Comparison of ENCODE assay signal across 16 cellular contexts in the genomic region with DNA sequence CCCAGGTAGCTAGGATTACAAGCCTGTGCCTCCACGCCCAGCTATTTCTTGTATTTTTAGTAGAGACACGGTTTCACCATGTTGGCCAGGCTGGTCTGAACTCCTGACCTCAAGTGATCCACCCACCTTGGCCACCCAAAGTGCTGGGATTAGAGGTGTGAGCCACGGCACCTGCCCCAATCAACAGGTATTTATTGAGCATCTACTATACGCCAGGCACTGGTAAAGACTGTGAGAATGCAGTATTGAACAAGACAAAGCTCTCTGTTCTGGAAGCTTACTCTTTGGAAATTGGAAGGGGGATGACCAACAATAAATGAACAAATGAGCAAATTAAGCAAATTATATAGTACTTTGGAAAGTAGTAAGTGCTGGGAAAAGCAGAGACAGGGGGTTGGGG. TPM values are rescaled to one million over a fixed set of nuclear protein-coding genes. Genes with fewer than 3 reads are reported as not detected.
DNase-seq lines count a peak whose midpoint lies in the region; ATAC-seq and TF ChIP-seq lines count a peak whose summit lies in the region.
"Had no signal": no experiment of that assay in that cellular context is flagged by ENCODE, and none has a peak within 500 bp of the region (broad histone marks: within the 10 kb centered on the region; RNA-seq: fewer than 3 reads in every experiment).

No MANE protein-coding gene starts in this region.

- H3K4me3 ChIP-seq in CD8-positive, alpha-beta T cell (ENCODE audit: low read depth, low read length): no peak overlapping the region
- no peak overlapping the region for H3K4me3 ChIP-seq in RWPE2 (ENCODE audit: severe bottlenecking)
- no peak overlapping the region for H3K4me3 ChIP-seq in esophagus squamous epithelium
- no peak overlapping the region for H3K4me3 ChIP-seq in gastrocnemius medialis

- no peak for ATAC-seq in CD8-positive, alpha-beta T cell
- ATAC-seq in RWPE2 (ENCODE audit: low read depth): no peak
- no peak for ATAC-seq in gastrocnemius medialis
- no peak for ATAC-seq in HG03460 (IDR thresholded peaks at IDR 0.05; ENCODE audit: unreplicated experiment)
- ATAC-seq in GM21825 (IDR thresholded peaks at IDR 0.05; ENCODE audit: unreplicated experiment): no peak
- ATAC-seq: activated CD4-positive, alpha-beta T cell treated with anti-CD3 and anti-CD28 coated beads for 36 hours had no signal

- no peak for DNase-seq in CD8-positive, alpha-beta T cell
- DNase-seq in RWPE2 (ENCODE audit: low spot score) (no peak), esophagus squamous epithelium (lab: John Stamatoyannopoulos, UW) (no peak), gastrocnemius medialis (no peak), amygdala (lab: John Stamatoyannopoulos, UW) (no peak), AG20443 (ENCODE audit: low spot score) (no peak)
- DNase-seq: activated CD4-positive, alpha-beta T cell treated with anti-CD3 and anti-CD28 coated beads for 36 hours; adrenal gland; DMS53; NCI-H1105; NCI-H524 treated with DMSO at 0.1 percent for 48 hours; occipital lobe; SHP77 treated with DMSO at 0.1 percent for 48 hours; stimulated activated CD4-positive, alpha-beta T cell treated with anti-CD3 and anti-CD28 coated beads, Interleukin-4, amount 100 ng/mL, for 1 hour had no signal

- H3K36me3 ChIP-seq in CD8-positive, alpha-beta T cell (ENCODE audit: insufficient read depth, low read length): no peaks in the 10 kb centered on the region
- H3K36me3 ChIP-seq in RWPE2 (ENCODE audit: low read depth) (no peaks in the 10 kb centered on the region), esophagus squamous epithelium (no peaks in the 10 kb centered on the region), gastrocnemius medialis (no peaks in the 10 kb centered on the region)
- H3K36me3 ChIP-seq: adrenal gland had no signal

- CTCF ChIA-PET in CD8-positive, alpha-beta T cell (lab: Charles Lee): interaction anchor here (0.8 to 2.1 kb wide), 7 partner anchors 21 to 198 kb away, joined by 3 to 19 read pairs (median 4); no protein-coding TSS in a partner anchor

- no peak for TF ChIP-seq CTCF in CD8-positive, alpha-beta T cell (IDR thresholded peaks at IDR 0.05)
- TF ChIP-seq CTCF in RWPE2 (IDR thresholded peaks at IDR 0.05; ENCODE audit: poor library complexity, severe bottlenecking) (no peak), esophagus squamous epithelium (IDR thresholded peaks at IDR 0.05) (no peak), gastrocnemius medialis (IDR thresholded peaks at IDR 0.05 in 4 of 5, conservative IDR thresholded peaks at IDR 0.05 in 1 of 5) (no peak)

- no peak overlapping the region for H3K27ac Mint-ChIP-seq in CD8-positive, alpha-beta T cell
- H3K27ac Mint-ChIP-seq: activated CD4-positive, alpha-beta T cell treated with anti-CD3 and anti-CD28 coated beads for 36 hours had no signal

- H3K36me3 Mint-ChIP-seq in CD8-positive, alpha-beta T cell: no peaks in the 10 kb centered on the region

- no peaks in the 10 kb centered on the region for H3K9me3 Mint-ChIP-seq in CD8-positive, alpha-beta T cell

- TF ChIP-seq POLR2A in esophagus squamous epithelium (IDR thresholded peaks at IDR 0.05) (no peak), gastrocnemius medialis (IDR thresholded peaks at IDR 0.05) (no peak)

- H3K4me1 Mint-ChIP-seq in CD8-positive, alpha-beta T cell (ENCODE audit: low read depth): peaks cover 60% of the 10 kb centered on the region

- no peaks in the 10 kb centered on the region for H3K27me3 Mint-ChIP-seq in CD8-positive, alpha-beta T cell (ENCODE audit: low read depth)
- H3K27me3 Mint-ChIP-seq: activated CD4-positive, alpha-beta T cell treated with anti-CD3 and anti-CD28 coated beads for 36 hours had no signal

- WGBS in esophagus squamous epithelium, 2 donors: 53 to 100% methylated on average over 1 to 4 of the region's 4 CpGs

- H3K4me1 ChIP-seq in CD8-positive, alpha-beta T cell (ENCODE audit: insufficient read depth, low read length): peaks cover 45% of the 10 kb centered on the region
- H3K4me1 ChIP-seq in RWPE2 (ENCODE audit: insufficient read depth, poor library complexity, severe bottlenecking): peaks cover 50% of the 10 kb centered on the region
- H3K4me1 ChIP-seq in esophagus squamous epithelium: peaks cover 29 to 88% (median 58%) of the 10 kb centered on the region in 3 donors
- peaks cover 18 to 27% of the 10 kb centered on the region in 2 donors for H3K4me1 ChIP-seq in gastrocnemius medialis

- in situ Hi-C loops in gastrocnemius medialis (cut with MboI; ENCODE audit: low sequenced_read_pairs in 4 of 4): no loop called here

- intact Hi-C loops in CD8-positive, alpha-beta T cell (cut with DNase I, micrococcal nuclease): no loop called here
- intact Hi-C loops in esophagus squamous epithelium (cut with DNase I): no loop called here
- intact Hi-C loops in gastrocnemius medialis (cut with DNase I; ENCODE audit: low total_unique reads): no loop called here

- no peaks in the 10 kb centered on the region for H3K27me3 ChIP-seq in CD8-positive, alpha-beta T cell (ENCODE audit: insufficient read depth, low read length)
- H3K27me3 ChIP-seq in RWPE2 (ENCODE audit: insufficient read depth, poor library complexity, severe bottlenecking): no peaks in the 10 kb centered on the region
- H3K27me3 ChIP-seq in esophagus squamous epithelium: no peaks in the 10 kb centered on the region
- no peaks in the 10 kb centered on the region for H3K27me3 ChIP-seq in gastrocnemius medialis
- H3K27me3 ChIP-seq: adrenal gland had no signal

- H3K4me3 Mint-ChIP-seq in CD8-positive, alpha-beta T cell: peak overlapping the region; percentile 66

- H3K27ac ChIP-seq in CD8-positive, alpha-beta T cell (ENCODE audit: low read depth, low read length): no peak overlapping the region
- H3K27ac ChIP-seq in RWPE2 (ENCODE audit: poor library complexity, severe bottlenecking) (peak overlapping the region; percentile 90), esophagus squamous epithelium (peak overlapping the region; percentile 88 to 97 (median 93)), gastrocnemius medialis (peak overlapping the region; percentile 91 to 97 (median 92))

- H3K9me3 ChIP-seq in CD8-positive, alpha-beta T cell (ENCODE audit: low read length): no peaks in the 10 kb centered on the region
- H3K9me3 ChIP-seq in RWPE2 (ENCODE audit: severe bottlenecking) (no peaks in the 10 kb centered on the region), esophagus squamous epithelium (no peaks in the 10 kb centered on the region), gastrocnemius medialis (no peaks in the 10 kb centered on the region)
- H3K9me3 ChIP-seq: adrenal gland had no signal

- POLR2A ChIA-PET in CD8-positive, alpha-beta T cell (lab: Charles Lee): interaction anchor here (0.8 to 2.5 kb wide), 3 partner anchors 24 to 34 kb away, joined by 3 to 9 read pairs (median 8); no protein-coding TSS in a partner anchor

RNA-seq across cellular contexts. Expression of a gene that starts 21.4 kb away (rescaled TPM):
- total RNA-seq in CD8-positive, alpha-beta T cell: 10 to 100 TPM; 28.7 to 31.5 TPM
- total RNA-seq in esophagus squamous epithelium: 10 to 100 TPM; 27.7 to 80.9 (median 48.5) TPM
- 100 to 1,000 TPM in 2 of 4 donors, 10 to 100 TPM in 2; 92.1 to 185 (median 103) TPM for total RNA-seq in gastrocnemius medialis

RNA-seq across cellular contexts. Expression of a gene that starts 22.7 kb away (rescaled TPM):
- 100 to 1,000 TPM; 625 to 631 TPM for total RNA-seq in CD8-positive, alpha-beta T cell
- 1 to 10 TPM; 1.7 to 4.6 (median 2.5) TPM for total RNA-seq in esophagus squamous epithelium
- 1 to 10 TPM in 2 of 4 donors, under 1 TPM in 1, not detected in 1; 0.17 to 1.8 (median 1.6) TPM for total RNA-seq in gastrocnemius medialis

RNA-seq across cellular contexts. Expression of a gene that starts 38.7 kb away (rescaled TPM):
- total RNA-seq in CD8-positive, alpha-beta T cell: under 1 TPM; 0.27 to 0.44 TPM
- 10 to 100 TPM in 1 of 4 donors, 1 to 10 TPM in 3; 7.3 to 12.4 (median 9.8) TPM for total RNA-seq in esophagus squamous epithelium
- total RNA-seq in gastrocnemius medialis: 1 to 10 TPM; 5.1 to 8.3 (median 5.8) TPM

RNA-seq across cellular contexts. Expression of a gene that starts 40.3 kb away (rescaled TPM):
- total RNA-seq in CD8-positive, alpha-beta T cell: 1 to 10 TPM; 2.5 to 3.6 TPM
- total RNA-seq in esophagus squamous epithelium (100 to 1,000 TPM in 2 of 4 donors, 10 to 100 TPM in 2; 53.1 to 166 (median 87.8) TPM), gastrocnemius medialis (1 to 10 TPM; 1.1 to 6.9 (median 1.5) TPM)
- total RNA-seq: occipital lobe had no signal

RNA-seq across cellular contexts. Expression of a gene that starts 51.7 kb away (rescaled TPM):
- total RNA-seq in CD8-positive, alpha-beta T cell: 1 to 10 TPM in 1 of 2 experiments, under 1 TPM in 1; 0.64 to 1.3 TPM
- total RNA-seq in esophagus squamous epithelium: 1 to 10 TPM; 1.9 to 7.2 (median 4.2) TPM
- 100 to 1,000 TPM in 2 of 4 donors, 10 to 100 TPM in 2; 51.8 to 140 (median 101) TPM for total RNA-seq in gastrocnemius medialis

Comparison
In these comparisons a context has a peak if more than half of its experiments do, and no peak if none do; other contexts are left out.
1. RNA of a gene that starts 22.7 kb away (total RNA-seq): 625 to 631 TPM in CD8-positive, alpha-beta T cell; 1.7 to 4.6 TPM in esophagus squamous epithelium and 0.17 to 1.8 TPM in gastrocnemius medialis; every median in the first group is over 100 times any median in the second.
2. RNA of a gene that starts 38.7 kb away (total RNA-seq): 7.3 to 12.4 TPM in esophagus squamous epithelium and 5.1 to 8.3 TPM in gastrocnemius medialis; 0.27 to 0.44 TPM in CD8-positive, alpha-beta T cell; every median in the first group is over 4 times any median in the second.